ENCODE assay signal across 16 cellular contexts in the genomic region with DNA sequence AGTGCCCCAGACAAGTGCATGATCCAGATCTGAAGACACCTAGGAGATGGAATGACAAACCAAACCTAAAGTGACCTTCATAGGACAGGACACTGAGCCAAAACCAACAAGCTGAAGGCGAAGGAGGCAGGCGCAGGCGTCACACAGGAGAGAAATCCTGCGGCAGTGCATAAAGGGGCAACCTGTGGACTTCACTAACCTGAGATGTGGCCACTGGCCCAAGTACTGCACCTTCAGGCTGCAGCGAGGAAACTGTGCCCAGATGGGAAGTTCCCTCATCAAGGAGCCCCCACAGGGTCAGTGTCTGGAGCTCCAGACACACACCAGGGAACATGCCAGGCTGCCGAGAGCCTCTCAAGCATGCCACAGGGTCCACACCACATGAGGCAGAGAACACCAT. TPM values are rescaled to one million over a fixed set of nuclear protein-coding genes. Genes with fewer than 3 reads are reported as not detected.
DNase-seq lines count a peak whose midpoint lies in the region; ATAC-seq and TF ChIP-seq lines count a peak whose summit lies in the region.
"Had no signal": no experiment of that assay in that cellular context is flagged by ENCODE, and none has a peak within 500 bp of the region (broad histone marks: within the 10 kb centered on the region; RNA-seq: fewer than 3 reads in every experiment).

No MANE protein-coding gene starts in this region.

- no peaks in the 10 kb centered on the region for H3K27me3 ChIP-seq in CD8-positive, alpha-beta T cell (ENCODE audit: insufficient read depth, low read length)
- no peaks in the 10 kb centered on the region for H3K27me3 ChIP-seq in BE2C
- H3K27me3 ChIP-seq: adrenal gland, MG63, sigmoid colon had no signal

- H3K27me3 Mint-ChIP-seq in CD8-positive, alpha-beta T cell (ENCODE audit: low read depth), result no peaks in the 10 kb centered on the region
- H3K27me3 Mint-ChIP-seq in activated naive CD8-positive, alpha-beta T cell treated with anti-CD3 and anti-CD28 coated beads, Interleukin-2, amount 10 ng/mL, durations not matched to agents 7 days and 5 days, result no peaks in the 10 kb centered on the region
- H3K27me3 Mint-ChIP-seq in naive thymus-derived CD8-positive, alpha-beta T cell, result no peaks in the 10 kb centered on the region

- peaks cover 36% of the 10 kb centered on the region for H3K4me1 ChIP-seq in CD8-positive, alpha-beta T cell (ENCODE audit: insufficient read depth, low read length)
- H3K4me1 ChIP-seq in BE2C, result no peaks in the 10 kb centered on the region

- peaks cover 23% of the 10 kb centered on the region for H3K36me3 Mint-ChIP-seq in CD8-positive, alpha-beta T cell
- peaks cover 8% of the 10 kb centered on the region for H3K36me3 Mint-ChIP-seq in activated naive CD8-positive, alpha-beta T cell treated with anti-CD3 and anti-CD28 coated beads, Interleukin-2, amount 10 ng/mL, durations not matched to agents 7 days and 5 days
- peaks cover 0 to 18% (median 0%) of the 10 kb centered on the region in 3 donors for H3K36me3 Mint-ChIP-seq in naive thymus-derived CD8-positive, alpha-beta T cell

- no peak for DNase-seq in CD8-positive, alpha-beta T cell
- DNase-seq in activated naive CD8-positive, alpha-beta T cell treated with anti-CD3 and anti-CD28 coated beads, Interleukin-2, amount 10 ng/mL, durations not matched to agents 7 days and 5 days, result peak; percentile 20
- DNase-seq in naive thymus-derived CD8-positive, alpha-beta T cell, result no peak
- DNase-seq in BE2C, result no peak
- DNase-seq: mesenchymal stem cell; MG63; NCI-H187 treated with DMSO at 0.1 percent for 48 hours; NCI-H510A treated with DMSO at 0.1 percent for 48 hours; sigmoid colon; stimulated activated CD4-positive, alpha-beta T cell treated with anti-CD3 and anti-CD28 coated beads, Interleukin-4, amount 100 ng/mL, for 1 hour; stimulated activated CD8-positive, alpha-beta memory T cell treated with anti-CD3 and anti-CD28 coated beads, Interleukin-4, amount 100 ng/mL, for 48 hours had no signal

- intact Hi-C loops in CD8-positive, alpha-beta T cell (cut with DNase I, micrococcal nuclease), result loop anchor here (5.0 to 10.0 kb wide), 2 partner anchors 901 to 1499 kb away; no protein-coding TSS in a partner anchor

- no peak overlapping the region for H3K4me3 Mint-ChIP-seq in CD8-positive, alpha-beta T cell
- no peak overlapping the region for H3K4me3 Mint-ChIP-seq in activated naive CD8-positive, alpha-beta T cell treated with anti-CD3 and anti-CD28 coated beads, Interleukin-2, amount 10 ng/mL, durations not matched to agents 7 days and 5 days
- H3K4me3 Mint-ChIP-seq in naive thymus-derived CD8-positive, alpha-beta T cell, result peak overlapping the region in 2 of 10 donors; percentile 49 to 57
- H3K4me3 Mint-ChIP-seq: CD14-positive monocyte had no signal

- no peak for ATAC-seq in CD8-positive, alpha-beta T cell
- no peak for ATAC-seq in activated naive CD8-positive, alpha-beta T cell treated with anti-CD3 and anti-CD28 coated beads, Interleukin-2, amount 10 ng/mL, durations not matched to agents 7 days and 5 days (ENCODE audit: low read depth)
- no peak for ATAC-seq in naive thymus-derived CD8-positive, alpha-beta T cell
- ATAC-seq in HG02571 (IDR thresholded peaks at IDR 0.05; ENCODE audit: unreplicated experiment) (no peak), GM18909 (IDR thresholded peaks at IDR 0.05; ENCODE audit: poor library complexity, unreplicated experiment) (no peak)

- H3K27ac Mint-ChIP-seq in CD8-positive, alpha-beta T cell, result peak overlapping the region; percentile 80
- peak overlapping the region; percentile 11 for H3K27ac Mint-ChIP-seq in activated naive CD8-positive, alpha-beta T cell treated with anti-CD3 and anti-CD28 coated beads, Interleukin-2, amount 10 ng/mL, durations not matched to agents 7 days and 5 days
- peak overlapping the region in 9 of 10 donors; percentile 4 to 87 (median 64) for H3K27ac Mint-ChIP-seq in naive thymus-derived CD8-positive, alpha-beta T cell

- H3K36me3 ChIP-seq in CD8-positive, alpha-beta T cell (ENCODE audit: insufficient read depth, low read length), result no peaks in the 10 kb centered on the region
- H3K36me3 ChIP-seq in BE2C, result no peaks in the 10 kb centered on the region; the same call in 1 of the 2 replicates
- H3K36me3 ChIP-seq: adrenal gland had no signal

- no peaks in the 10 kb centered on the region for H3K9me3 ChIP-seq in CD8-positive, alpha-beta T cell (ENCODE audit: low read length)
- H3K9me3 ChIP-seq in BE2C, result no peaks in the 10 kb centered on the region
- H3K9me3 ChIP-seq: adrenal gland, MG63, sigmoid colon had no signal

- no peak for TF ChIP-seq CTCF in C4-2B (conservative IDR thresholded peaks at IDR 0.05)
- no peak for TF ChIP-seq CTCF in CD8-positive, alpha-beta T cell (IDR thresholded peaks at IDR 0.05)
- TF ChIP-seq CTCF in BE2C (IDR thresholded peaks at IDR 0.05; ENCODE audit: low read depth, low read length), result no peak

- H3K4me3 ChIP-seq in CD8-positive, alpha-beta T cell (ENCODE audit: low read depth, low read length), result no peak overlapping the region
- no peak overlapping the region for H3K4me3 ChIP-seq in BE2C (ENCODE audit: low read depth, low read length)
- H3K4me3 ChIP-seq: adrenal gland, MG63, sigmoid colon had no signal

- peak overlapping the region; percentile 70 for H3K27ac ChIP-seq in C4-2B
- no peak overlapping the region for H3K27ac ChIP-seq in CD8-positive, alpha-beta T cell (ENCODE audit: low read depth, low read length)
- H3K27ac ChIP-seq: sigmoid colon had no signal

- H3K9me3 Mint-ChIP-seq in CD8-positive, alpha-beta T cell, result no peaks in the 10 kb centered on the region
- H3K9me3 Mint-ChIP-seq in activated naive CD8-positive, alpha-beta T cell treated with anti-CD3 and anti-CD28 coated beads, Interleukin-2, amount 10 ng/mL, durations not matched to agents 7 days and 5 days, result no peaks in the 10 kb centered on the region
- H3K9me3 Mint-ChIP-seq in naive thymus-derived CD8-positive, alpha-beta T cell, result no peaks in the 10 kb centered on the region

- CTCF ChIA-PET in CD8-positive, alpha-beta T cell (lab: Charles Lee), result no interaction called here

- peaks cover 64% of the 10 kb centered on the region for H3K4me1 Mint-ChIP-seq in CD8-positive, alpha-beta T cell (ENCODE audit: low read depth)
- H3K4me1 Mint-ChIP-seq in activated naive CD8-positive, alpha-beta T cell treated with anti-CD3 and anti-CD28 coated beads, Interleukin-2, amount 10 ng/mL, durations not matched to agents 7 days and 5 days, result peaks cover 46% of the 10 kb centered on the region
- peaks cover 29 to 70% (median 67%) of the 10 kb centered on the region in 4 donors for H3K4me1 Mint-ChIP-seq in naive thymus-derived CD8-positive, alpha-beta T cell

- POLR2A ChIA-PET in CD8-positive, alpha-beta T cell (lab: Charles Lee), result no interaction called here
- POLR2A ChIA-PET in activated naive CD8-positive, alpha-beta T cell treated with anti-CD3 and anti-CD28 coated beads, Interleukin-2, amount 10 ng/mL, durations not matched to agents 7 days and 5 days (lab: Charles Lee), result no interaction called here
- POLR2A ChIA-PET in naive thymus-derived CD8-positive, alpha-beta T cell (lab: Charles Lee), result no interaction called here

RNA-seq across cellular contexts. Expression of gene IPPK, which starts 3.7 kb away (rescaled TPM):
- total RNA-seq in CD8-positive, alpha-beta T cell, result 10 to 100 TPM; 12.2 to 12.8 TPM
- 1 to 10 TPM; 9.4 to 9.7 TPM for total RNA-seq in activated naive CD8-positive, alpha-beta T cell treated with anti-CD3 and anti-CD28 coated beads, Interleukin-2, amount 10 ng/mL, durations not matched to agents 7 days and 5 days
- total RNA-seq in naive thymus-derived CD8-positive, alpha-beta T cell, result 1 to 10 TPM; 8.6 to 9.3 TPM
- 1 to 10 TPM; 4.4 to 8.5 (median 5.1) TPM for polyA plus RNA-seq in naive thymus-derived CD8-positive, alpha-beta T cell
- polyA plus RNA-seq in BE2C (2012; ENCODE audit: insufficient read depth, insufficient read length, low read depth), result 17.6 TPM

Comparison
In these comparisons a context has a peak if more than half of its experiments do, and no peak if none do; other contexts are left out.
1. H3K27ac Mint-ChIP-seq: peak in every context shown above with its lines; median percentile 80 in CD8-positive, alpha-beta T cell; 64 in naive thymus-derived CD8-positive, alpha-beta T cell; 11 in activated naive CD8-positive, alpha-beta T cell treated with anti-CD3 and anti-CD28 coated beads, Interleukin-2, amount 10 ng/mL, durations not matched to agents 7 days and 5 days.